Comparison of ENCODE assay signal across 12 cellular contexts in the genomic region with DNA sequence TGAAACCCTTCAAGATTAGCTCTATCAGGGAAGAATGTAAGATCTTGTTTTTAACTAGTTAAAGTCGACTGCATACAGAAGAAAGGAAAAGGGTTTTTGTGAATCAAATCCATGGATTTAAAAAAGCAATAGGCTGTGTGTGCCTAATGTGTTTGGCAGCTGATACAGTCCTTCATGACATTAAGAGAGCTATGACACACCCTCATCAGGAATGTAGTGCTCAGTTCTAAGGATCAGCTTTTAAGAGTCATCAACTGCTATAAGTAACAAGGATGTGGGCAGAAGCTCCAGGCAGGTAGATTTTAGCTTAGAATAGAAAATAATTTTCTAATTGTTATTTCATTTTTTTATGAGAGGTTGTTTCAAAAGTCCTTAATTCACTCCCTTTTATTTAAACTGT. TPM values are rescaled to one million over a fixed set of nuclear protein-coding genes. Genes with fewer than 3 reads are reported as not detected.
A peak's percentile ranks its signal among the peaks of the same experiment; 100 is the strongest.
DNase-seq lines count a peak whose midpoint lies in the region; ATAC-seq and TF ChIP-seq lines count a peak whose summit lies in the region.
"Had no signal": no experiment of that assay in that cellular context is flagged by ENCODE, and none has a peak within 500 bp of the region (broad histone marks: within the 10 kb centered on the region; RNA-seq: fewer than 3 reads in every experiment).

No MANE protein-coding gene starts in this region.

- no peak for TF ChIP-seq CTCF in mammary epithelial cell (conservative IDR thresholded peaks at IDR 0.05 in 1 of 2, IDR thresholded peaks at IDR 0.05 in 1 of 2; ENCODE audit: extremely low read depth in 1 of 2, insufficient read depth in 1 of 2, low read depth in 1 of 2, low read length in 2 of 2)
- no peak for TF ChIP-seq CTCF in lower lobe of right lung (IDR thresholded peaks at IDR 0.05)

- H2AFZ ChIP-seq in mammary epithelial cell (ENCODE audit: low read depth, low read length), result peak overlapping the region; percentile 43

- DNase-seq in AG08395 (ENCODE audit: low spot score), result peak; percentile 45
- peak; percentile 81 for DNase-seq in HT1080 (ENCODE audit: low read depth)
- peak; percentile 70 for DNase-seq in mammary epithelial cell
- DNase-seq in lower lobe of right lung, result no peak
- DNase-seq in activated gamma-delta T cell (lab: John Stamatoyannopoulos, UW), result no peak
- no peak for DNase-seq in RPMI8226
- DNase-seq in NCI-H524 treated with DMSO at 0.1 percent for 48 hours (lab: John Stamatoyannopoulos, UW), result no peak
- DNase-seq: foreskin melanocyte, right cardiac atrium, thyroid gland had no signal

- in situ Hi-C loops in mammary epithelial cell (cut with MboI; ENCODE audit: low sequenced_read_pairs in 2 of 2), result no loop called here

- H3K9me3 ChIP-seq in mammary epithelial cell (replicated peaks; ENCODE audit: insufficient read depth, low read length) (no peaks in the 10 kb centered on the region), lower lobe of right lung (no peaks in the 10 kb centered on the region)
- H3K9me3 ChIP-seq: thyroid gland had no signal

- WGBS in mammary epithelial cell (ENCODE audit: low coverage, missing lambda C conversion rate), result 56% methylated on average over 1 of the region's 1 CpG

- no peaks in the 10 kb centered on the region for H3K27me3 ChIP-seq in mammary epithelial cell (ENCODE audit: insufficient read depth, low read length)
- H3K27me3 ChIP-seq in lower lobe of right lung (ENCODE audit: low read depth), result no peaks in the 10 kb centered on the region
- H3K27me3 ChIP-seq: thyroid gland had no signal

- peak overlapping the region; percentile 57 for H3K4me2 ChIP-seq in mammary epithelial cell (ENCODE audit: insufficient read depth, low read depth, low read length)

- H3K27ac ChIP-seq in mammary epithelial cell (ENCODE audit: insufficient read depth, low read depth, low read length) (peak overlapping the region; percentile 32), lower lobe of right lung (no peak overlapping the region)
- H3K27ac ChIP-seq: thyroid gland had no signal

- peaks cover 14% of the 10 kb centered on the region for H3K4me1 ChIP-seq in mammary epithelial cell (ENCODE audit: insufficient read depth, low read length)
- no peaks in the 10 kb centered on the region for H3K4me1 ChIP-seq in lower lobe of right lung

- H3K79me2 ChIP-seq in mammary epithelial cell (ENCODE audit: insufficient read depth, low read length), result no peaks in the 10 kb centered on the region

- ATAC-seq in lower lobe of right lung, result peak; percentile 89 to 96
- no peak for ATAC-seq in GM21825 (IDR thresholded peaks at IDR 0.05; ENCODE audit: unreplicated experiment)

- dilution Hi-C loops in mammary epithelial cell (cut with HindIII; ENCODE audit: low sequenced_read_pairs), result no loop called here

- BruUV-seq in mammary epithelial cell (replicated peaks; lab: Mats Ljungman, UMichigan), result no TSS peak

- no peak overlapping the region for H3K4me3 ChIP-seq in mammary epithelial cell (replicated peaks in 1 of 3; ENCODE audit: insufficient read depth in 1 of 3, low read depth in 2 of 3, low read length in 3 of 3)
- H3K4me3 ChIP-seq in lower lobe of right lung, result no peak overlapping the region
- H3K4me3 ChIP-seq: thyroid gland had no signal

- no peaks in the 10 kb centered on the region for H4K20me1 ChIP-seq in mammary epithelial cell (ENCODE audit: insufficient read depth, low read length)

- CTCF ChIA-PET in mammary epithelial cell (lab: Charles Lee; ENCODE audit: low non-redundant PET), result interaction anchor here (0.5 kb wide), 1 partner anchor 85 kb away, joined by 6 read pairs; no protein-coding TSS in a partner anchor

- H3K36me3 ChIP-seq in mammary epithelial cell (ENCODE audit: insufficient read depth, low read length) (no peaks in the 10 kb centered on the region), lower lobe of right lung (no peaks in the 10 kb centered on the region)
- H3K36me3 ChIP-seq: thyroid gland had no signal

- H3K9ac ChIP-seq in mammary epithelial cell (ENCODE audit: insufficient read depth, low read length), result no peak overlapping the region

- intact Hi-C loops in mammary epithelial cell (cut with micrococcal nuclease), result no loop called here
- intact Hi-C loops in lower lobe of right lung (cut with DNase I), result no loop called here

RNA-seq across cellular contexts. Expression of gene PPP1R1C, which starts 52.9 kb away (rescaled TPM):
- not detected in 2 replicates for total RNA-seq in HT1080 (2014; rRNA removed; shearing (Covaris generic))
- not detected in 2 replicates for polyA plus RNA-seq in HT1080 (2015; cell fraction: cytosol; rRNA removed)
- polyA plus RNA-seq in HT1080 (2015; cell fraction: nucleus; rRNA removed), result not detected in 2 replicates
- total RNA-seq in mammary epithelial cell (1 to 10 TPM; 1.9 to 2.5 TPM), lower lobe of right lung (2.9 TPM)
- 1.9 TPM for polyA plus RNA-seq in mammary epithelial cell
- not detected for polyA minus RNA-seq in mammary epithelial cell
- total RNA-seq: mesenteric fat pad had no signal

Comparison
In these comparisons a context has a peak if more than half of its experiments do, and no peak if none do; other contexts are left out.
1. DNase-seq: peak in AG08395 (single experiment), HT1080 (single experiment) and mammary epithelial cell (single experiment); none in lower lobe of right lung (single experiment), activated gamma-delta T cell (single experiment), RPMI8226 (single experiment) and NCI-H524 treated with DMSO at 0.1 percent for 48 hours (single experiment).